In genomic region chr11:45392621-45393183, GRCh38 we compare ENCODE assay signal across 17 cellular contexts.
DNase-seq lines count a peak whose midpoint lies in the region; ATAC-seq and TF ChIP-seq lines count a peak whose summit lies in the region.
"Had no signal": no experiment of that assay in that cellular context is flagged by ENCODE, and none has a peak within 500 bp of the region (broad histone marks: within the 10 kb centered on the region; RNA-seq: fewer than 3 reads in every experiment).

No MANE protein-coding gene starts in this region.

- H2BK120ac ChIP-seq in neuronal stem cell (ENCODE audit: low read depth, low read length) = no peak overlapping the region

- no peak overlapping the region for H3K18ac ChIP-seq in neuronal stem cell (ENCODE audit: low read length)

- POLR2A ChIA-PET in HEK293 (lab: Yijun Ruan, JAX) (no interaction called here), SK-N-SH (lab: Yijun Ruan, JAX) (no interaction called here)

- H4K20me1 ChIP-seq in SK-N-SH (ENCODE audit: insufficient read depth) = no peaks in the 10 kb centered on the region

- H2AFZ ChIP-seq in SK-N-SH (ENCODE audit: low read depth) (no peak overlapping the region), neuronal stem cell (ENCODE audit: low read length) (no peak overlapping the region)

- no peak; a peak in 1 of 4 replicates for TF ChIP-seq EP300 in SK-N-SH (IDR thresholded peaks at IDR 0.05; ENCODE audit: borderline replicate concordance in 1 of 2, low read depth in 1 of 2, low read length in 1 of 2)

- no peak overlapping the region for H3K4me2 ChIP-seq in SK-N-SH
- no peak overlapping the region for H3K4me2 ChIP-seq in neuronal stem cell (ENCODE audit: insufficient read depth, low read length, poor library complexity, severe bottlenecking)
- H3K4me2 ChIP-seq: BLaER1 treated with 17β-estradiol and CSF1 and Interleukin-3, amounts not matched to agents 10 nM and 100 nM; PC-9 had no signal

- no peak overlapping the region for H4K91ac ChIP-seq in neuronal stem cell (ENCODE audit: low read depth, low read length, poor library complexity)

- H3K4me1 ChIP-seq in HEK293 (ENCODE audit: control insufficient read depth, insufficient read depth, low read length) (no peaks in the 10 kb centered on the region), SK-N-SH (ENCODE audit: control insufficient read depth in 1 of 2, insufficient read depth in 2 of 2, low read depth in 1 of 2, low read length in 1 of 2) (peaks cover 8 to 14% of the 10 kb centered on the region in 2 experiments; a peak in 1 of 4 replicates), neuronal stem cell (ENCODE audit: control insufficient read depth in 2 of 2, insufficient read depth in 1 of 2, low read depth in 1 of 2, low read length in 2 of 2) (no peaks in the 10 kb centered on the region)
- H3K4me1 ChIP-seq: BLaER1 treated with 17β-estradiol and CSF1 and Interleukin-3, amounts not matched to agents 10 nM and 100 nM had no signal

- TF ChIP-seq RAD21 in SK-N-SH (IDR thresholded peaks at IDR 0.05; ENCODE audit: low read length) = no peak

- ATAC-seq in GM19452 (IDR thresholded peaks at IDR 0.05; ENCODE audit: unreplicated experiment) = no peak
- ATAC-seq in HG02973 (IDR thresholded peaks at IDR 0.05; ENCODE audit: unreplicated experiment) = no peak
- ATAC-seq: HCT116 had no signal

- H2AK5ac ChIP-seq in neuronal stem cell (ENCODE audit: low read depth, low read length) = peak overlapping the region; percentile 19

- H2BK15ac ChIP-seq in neuronal stem cell (ENCODE audit: low read length) = no peak overlapping the region

- 51% methylated on average over 13 of the region's 14 CpGs for WGBS in SK-N-SH (ENCODE audit: low lambda C conversion rate)
- no CpG with 5 or more reads among the region's 14 CpGs for WGBS in neuronal stem cell (ENCODE audit: extremely low coverage in 2 of 2, insufficient read length in 2 of 2, insufficient replicate concordance in 1 of 2), 2 donors

- H2BK5ac ChIP-seq in neuronal stem cell (ENCODE audit: low read length) = no peak overlapping the region

- H3K9me3 ChIP-seq in HEK293 (ENCODE audit: control insufficient read depth, insufficient read depth, low read depth, low read length) (no peaks in the 10 kb centered on the region), SK-N-SH (no peaks in the 10 kb centered on the region), neuronal stem cell (replicated peaks in 1 of 2; ENCODE audit: control insufficient read depth in 2 of 2, insufficient read depth in 1 of 2, low read depth in 1 of 2, low read length in 2 of 2) (no peaks in the 10 kb centered on the region)

- no peak for TF ChIP-seq CTCF in HEK293 (tag by site-specific recombination; IDR thresholded peaks at IDR 0.05)
- no peak for TF ChIP-seq CTCF in SK-N-SH (IDR thresholded peaks at IDR 0.05)
- TF ChIP-seq CTCF in fibroblast of villous mesenchyme (IDR thresholded peaks at IDR 0.05; ENCODE audit: insufficient read depth, low read depth, low read length) = no peak

- H3K27ac ChIP-seq in HEK293 (ENCODE audit: extremely low read depth, low read depth, low read length) = no peak overlapping the region
- H3K27ac ChIP-seq in SK-N-SH (ENCODE audit: low read depth in 2 of 2, low read length in 1 of 2) = no peak overlapping the region
- no peak overlapping the region for H3K27ac ChIP-seq in neuronal stem cell (replicated peaks; ENCODE audit: low read length)
- H3K27ac ChIP-seq: BLaER1 treated with 17β-estradiol and CSF1 and Interleukin-3, amounts not matched to agents 10 nM and 100 nM; PC-9 had no signal

- no peak overlapping the region for H3K14ac ChIP-seq in neuronal stem cell (ENCODE audit: low read length)

- H3K23ac ChIP-seq in neuronal stem cell (ENCODE audit: low read depth, low read length, poor library complexity) = no peak overlapping the region

- no peaks in the 10 kb centered on the region for H3K79me2 ChIP-seq in SK-N-SH (ENCODE audit: insufficient read depth)

- H4K8ac ChIP-seq in neuronal stem cell (ENCODE audit: low read depth, low read length) = no peak overlapping the region

- H3F3A ChIP-seq in SK-N-SH (replicated peaks; ENCODE audit: insufficient read depth) = no peaks in the 10 kb centered on the region

- H3K4me3 ChIP-seq in HEK293 (ENCODE audit: low read depth, low read length) (no peak overlapping the region), SK-N-SH (ENCODE audit: low read depth in 2 of 2, low read length in 1 of 2) (no peak overlapping the region), fibroblast of villous mesenchyme (ENCODE audit: low read depth, low read length) (no peak overlapping the region), neuronal stem cell (ENCODE audit: low read length in 2 of 2) (no peak overlapping the region)
- H3K4me3 ChIP-seq: BLaER1 treated with 17β-estradiol and CSF1 and Interleukin-3, amounts not matched to agents 10 nM and 100 nM; PC-9 had no signal

- peak; percentile 52 for DNase-seq in SK-N-SH
- DNase-seq in fibroblast of villous mesenchyme (ENCODE audit: low read depth) = peak; percentile 48
- DNase-seq in neuronal stem cell (ENCODE audit: low spot score) = no peak
- DNase-seq in 8988T = no peak
- DNase-seq: CD8-positive, alpha-beta memory T cell; GOT3; NCI-H1105 treated with DMSO at 0.1 percent for 48 hours; NCI-H1694; NCI-H2081 treated with DMSO at 0.1 percent for 48 hours; NCI-H226; NCI-H524; PC-9 had no signal

- H3K27me3 ChIP-seq in SK-N-SH (ENCODE audit: insufficient read depth) (no peaks in the 10 kb centered on the region), neuronal stem cell (ENCODE audit: control insufficient read depth in 3 of 3, insufficient read depth in 3 of 3, low read depth in 1 of 3, low read length in 3 of 3) (peaks cover 0 to 55% (median 0%) of the 10 kb centered on the region in 3 experiments)

- no peak overlapping the region for H2BK12ac ChIP-seq in neuronal stem cell (ENCODE audit: low read length)

- no peaks in the 10 kb centered on the region for H3K79me1 ChIP-seq in neuronal stem cell (ENCODE audit: low read depth, low read length)

- H3K9me2 ChIP-seq in SK-N-SH = no peaks in the 10 kb centered on the region

- CTCF ChIA-PET in HEK293 (lab: Yijun Ruan, JAX) = interaction anchor here (0.8 to 2.6 kb wide), 3 partner anchors 21 to 379 kb away, joined by 3 to 12 read pairs (median 10); no protein-coding TSS in a partner anchor
- CTCF ChIA-PET in SK-N-SH (lab: Yijun Ruan, JAX) = interaction anchor here (0.8 to 3.2 kb wide), 7 partner anchors 10 to 379 kb away, joined by 3 to 21 read pairs (median 14); no protein-coding TSS in a partner anchor

- H3K4ac ChIP-seq in neuronal stem cell (ENCODE audit: low read length) = no peak overlapping the region

- H3K36me3 ChIP-seq in HEK293 (ENCODE audit: control insufficient read depth in 2 of 2, insufficient read depth in 1 of 2, low read length in 2 of 2) (no peaks in the 10 kb centered on the region), SK-N-SH (replicated peaks in 1 of 2; ENCODE audit: control insufficient read depth in 1 of 2, insufficient read depth in 2 of 2, low read length in 1 of 2) (no peaks in the 10 kb centered on the region), neuronal stem cell (replicated peaks in 1 of 2; ENCODE audit: control insufficient read depth in 2 of 2, insufficient read depth in 2 of 2, low read length in 2 of 2) (no peaks in the 10 kb centered on the region)
- H3K36me3 ChIP-seq: BLaER1 treated with 17β-estradiol and CSF1 and Interleukin-3, amounts not matched to agents 10 nM and 100 nM had no signal

- H3K9ac ChIP-seq in SK-N-SH (no peak overlapping the region), neuronal stem cell (ENCODE audit: low read depth, low read length, poor library complexity) (no peak overlapping the region)
- H3K9ac ChIP-seq: BLaER1 treated with 17β-estradiol and CSF1 and Interleukin-3, amounts not matched to agents 10 nM and 100 nM had no signal

TF ChIP-seq in HEK293, 187 proteins besides CTCF, POLR2A, EP300 and RAD21:
- peak; percentile 66; the same call in 1 of the 2 replicates for TF ChIP-seq ZFHX2 (tag by site-specific recombination; conservative IDR thresholded peaks at IDR 0.05)
- TF ChIP-seq ZIC2 (tag by site-specific recombination; IDR thresholded peaks at IDR 0.05) = peak; percentile 69
- no peak for TF ChIP-seq ZNF658 (tag by site-specific recombination; IDR thresholded peaks at IDR 0.05)

TF ChIP-seq in SK-N-SH, 30 proteins besides CTCF, POLR2A, EP300 and RAD21:
- no peak for TF ChIP-seq MXI1 (IDR thresholded peaks at IDR 0.05; ENCODE audit: low read depth, low read length)
- TF ChIP-seq JUND (IDR thresholded peaks at IDR 0.05) = no peak
- no peak; the same call in 1 of the 2 replicates for TF ChIP-seq PBX3 (IDR thresholded peaks at IDR 0.05)

Comparison
In these comparisons a context has a peak if more than half of its experiments do, and no peak if none do; other contexts are left out.
1. DNase-seq: peak in SK-N-SH (single experiment) and fibroblast of villous mesenchyme (single experiment); none in neuronal stem cell (single experiment) and 8988T (single experiment).